ENCODE assay signal across 8 cellular contexts in the genomic region with DNA sequence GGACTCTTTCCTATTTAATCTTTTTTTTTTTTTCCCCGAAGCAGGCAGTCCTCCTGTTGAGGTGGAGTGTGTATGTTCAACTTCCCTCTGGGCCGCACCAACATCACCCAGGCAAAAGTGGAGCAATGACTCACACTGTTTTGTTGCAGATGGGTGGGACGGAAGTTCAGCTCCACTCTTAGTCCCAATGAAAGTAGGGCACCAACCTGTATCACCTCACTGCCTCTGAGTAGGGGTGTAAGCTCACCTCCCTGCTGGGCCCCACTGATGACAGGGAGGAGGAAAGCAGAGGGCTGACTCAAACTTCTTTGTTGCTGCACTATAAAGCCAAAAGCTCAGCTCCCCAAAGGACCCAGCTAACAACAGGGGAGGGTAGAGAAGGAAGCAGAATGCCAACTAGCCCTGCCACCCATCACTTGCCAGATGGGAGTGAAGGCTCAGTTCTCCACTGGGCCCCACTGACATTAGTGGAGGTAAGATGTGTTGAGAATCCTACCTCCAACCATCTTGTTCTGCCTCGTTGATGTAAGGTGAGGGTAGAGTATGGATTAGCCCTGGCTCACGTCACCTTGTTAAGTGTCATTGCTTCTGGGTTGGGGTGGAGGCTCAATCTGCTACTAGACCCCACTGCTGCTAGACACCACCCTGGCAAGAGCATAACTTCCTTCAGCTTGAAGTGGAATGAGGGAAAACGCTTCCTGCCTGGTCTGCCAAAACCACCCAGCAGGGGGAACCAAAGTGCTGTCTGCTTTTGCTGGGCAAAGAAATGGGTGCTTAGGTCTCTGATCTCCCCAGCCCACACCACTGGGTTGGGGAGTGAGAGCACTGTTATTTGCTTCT. TPM values are rescaled to one million over a fixed set of nuclear protein-coding genes. Genes with fewer than 3 reads are reported as not detected.
DNase-seq lines count a peak whose midpoint lies in the region; ATAC-seq, FAIRE-seq and TF ChIP-seq lines count a peak whose summit lies in the region.

No MANE protein-coding gene starts in this region.

- H3K4me3 Mint-ChIP-seq in T-helper 2 cell treated with Interferon-gamma antibody and Interleukin-4, amounts not matched to agents 5 μg/mL and 100 μg/mL, for 36 hours, result peak overlapping the region; percentile 15

- H3K9ac ChIP-seq in kidney (ENCODE audit: low read length in 2 of 2), result no peak overlapping the region

- H3K9me3 ChIP-seq in ascending aorta, result peaks cover 0 to 6% of the 10 kb centered on the region in 2 donors
- H3K9me3 ChIP-seq in kidney (ENCODE audit: control insufficient read depth in 1 of 2, low read length in 2 of 2), result no peaks in the 10 kb centered on the region

- intact Hi-C loops in ascending aorta (cut with DNase I), result loop anchor here (2.0 kb wide), 1 partner anchor 190 kb away; no protein-coding TSS in a partner anchor
- intact Hi-C loops in kidney (cut with DNase I), result no loop called here

- FAIRE-seq in kidney (lab: Jason Lieb, UNC), result no peak

- H3K27me3 Mint-ChIP-seq in T-helper 2 cell treated with Interferon-gamma antibody and Interleukin-4, amounts not matched to agents 5 μg/mL and 100 μg/mL, for 36 hours (ENCODE audit: low read depth), result no peaks in the 10 kb centered on the region

- peak; percentile 84 for ATAC-seq in HG03354 (IDR thresholded peaks at IDR 0.05; ENCODE audit: poor library complexity, severe bottlenecking, unreplicated experiment)
- ATAC-seq in HG02884 (IDR thresholded peaks at IDR 0.05; ENCODE audit: unreplicated experiment), result no peak

- TF ChIP-seq CTCF in ascending aorta (IDR thresholded peaks at IDR 0.05) (peak in 2 of 3 experiments; percentile 23 to 44), kidney (IDR thresholded peaks at IDR 0.05; ENCODE audit: borderline replicate concordance, extremely low read depth, insufficient read depth) (peak; percentile 53)

- peaks cover 12% of the 10 kb centered on the region for H3K36me3 Mint-ChIP-seq in T-helper 2 cell treated with Interferon-gamma antibody and Interleukin-4, amounts not matched to agents 5 μg/mL and 100 μg/mL, for 36 hours (ENCODE audit: low read depth)

- H3K27ac ChIP-seq in ascending aorta (no peak overlapping the region), kidney (ENCODE audit: low read depth in 2 of 2, low read length in 2 of 2) (no peak overlapping the region)

- no peaks in the 10 kb centered on the region for H3K27me3 ChIP-seq in ascending aorta

- peaks cover 25% of the 10 kb centered on the region for H3K4me1 Mint-ChIP-seq in T-helper 2 cell treated with Interferon-gamma antibody and Interleukin-4, amounts not matched to agents 5 μg/mL and 100 μg/mL, for 36 hours (ENCODE audit: low read depth)

- H3K9me3 Mint-ChIP-seq in T-helper 2 cell treated with Interferon-gamma antibody and Interleukin-4, amounts not matched to agents 5 μg/mL and 100 μg/mL, for 36 hours, result no peaks in the 10 kb centered on the region

- H3K4me1 ChIP-seq in ascending aorta (no peaks in the 10 kb centered on the region), kidney (ENCODE audit: control insufficient read depth in 1 of 2, insufficient read depth in 1 of 2, low read depth in 1 of 2, low read length in 2 of 2) (peaks cover 0 to 2% of the 10 kb centered on the region in 2 donors)

- H3K36me3 ChIP-seq in ascending aorta (no peaks in the 10 kb centered on the region), kidney (ENCODE audit: control insufficient read depth in 1 of 2, insufficient read depth in 2 of 2, low read length in 2 of 2) (no peaks in the 10 kb centered on the region)

- H3K4me3 ChIP-seq in ascending aorta (no peak overlapping the region), kidney (ENCODE audit: low read length in 2 of 2) (no peak overlapping the region)

- DNase-seq in NCI-H2081 (lab: John Stamatoyannopoulos, UW) (peak; percentile 7 to 53), NCI-H2081 treated with DMSO at 0.1 percent for 48 hours (lab: John Stamatoyannopoulos, UW) (no peak), ascending aorta (ENCODE audit: low spot score in 2 of 2) (peak in 1 of 2 donors; percentile 65), kidney (peak; percentile 39)
- DNase-seq in T-helper 2 cell treated with Interferon-gamma antibody and Interleukin-4, amounts not matched to agents 5 μg/mL and 100 μg/mL, for 36 hours (ENCODE audit: low spot score), result peak; percentile 40
- DNase-seq in stimulated activated CD4-positive, alpha-beta T cell treated with anti-CD3 and anti-CD28 coated beads, TNF-alpha, amount 100 ng/mL, for 4 hours (ENCODE audit: low read depth in 3 of 3), result peak in 2 of 3 experiments; percentile 40 to 47

- no peak overlapping the region for H3K27ac Mint-ChIP-seq in T-helper 2 cell treated with Interferon-gamma antibody and Interleukin-4, amounts not matched to agents 5 μg/mL and 100 μg/mL, for 36 hours

RNA-seq across cellular contexts. Expression of a gene that starts 14.1 kb away (rescaled TPM):
- total RNA-seq in ascending aorta, result 43.0 TPM
- 42.8 TPM for total RNA-seq in kidney
- 9.9 TPM for polyA plus RNA-seq in kidney (ENCODE audit: insufficient read depth, low read depth, low replicate concordance)
